Comparison of ENCODE assay signal across 16 cellular contexts in genomic region chr18:39701839-39702238, GRCh38.
A peak's percentile ranks its signal among the peaks of the same experiment; 100 is the strongest.
DNase-seq lines count a peak whose midpoint lies in the region; ATAC-seq, FAIRE-seq and TF ChIP-seq lines count a peak whose summit lies in the region.
"Had no signal": no experiment of that assay in that cellular context is flagged by ENCODE, and none has a peak within 500 bp of the region (broad histone marks: within the 10 kb centered on the region; RNA-seq: fewer than 3 reads in every experiment).

No MANE protein-coding gene starts in this region.

- no peaks in the 10 kb centered on the region for H3K36me3 Mint-ChIP-seq in HFFc6 (ENCODE audit: low read depth)
- H3K36me3 Mint-ChIP-seq: activated naive CD4-positive, alpha-beta T cell treated with anti-CD3 and anti-CD28 coated beads, Interleukin-2, amount 50 U/mL, for 72 hours had no signal

- TF ChIP-seq CTCF in HFFc6 (IDR thresholded peaks at IDR 0.05) (no peak), fibroblast of pulmonary artery (IDR thresholded peaks at IDR 0.05; ENCODE audit: low read length, missing control alignments) (no peak), pancreas (IDR thresholded peaks at IDR 0.05) (no peak), testis (IDR thresholded peaks at IDR 0.05) (no peak)

- ATAC-seq in pancreas (peak in 3 of 4 donors; percentile 51 to 77 (median 62)), GM21526 (IDR thresholded peaks at IDR 0.05; ENCODE audit: low FRiP score, unreplicated experiment) (no peak)
- ATAC-seq: activated naive CD4-positive, alpha-beta T cell treated with anti-CD3 and anti-CD28 coated beads, Interleukin-2, amount 50 U/mL, for 72 hours; left lung; naive thymus-derived CD4-positive, alpha-beta T cell had no signal

- intact Hi-C loops in pancreas (cut with DNase I), result no loop called here
- intact Hi-C loops in testis (cut with DNase I; ENCODE audit: low total_unique reads), result no loop called here

- no peak for FAIRE-seq in pancreas (lab: Jason Lieb, UNC)

- H3K27me3 Mint-ChIP-seq in HFFc6 (ENCODE audit: insufficient read depth), result no peaks in the 10 kb centered on the region; the same call in 1 of the 2 replicates
- H3K27me3 Mint-ChIP-seq: CD4-positive, alpha-beta T cell; naive thymus-derived CD4-positive, alpha-beta T cell had no signal

- no peaks in the 10 kb centered on the region for H3K9me3 Mint-ChIP-seq in HFFc6
- H3K9me3 Mint-ChIP-seq: CD4-positive, alpha-beta T cell had no signal

- H3K4me3 Mint-ChIP-seq in HFFc6, result no peak overlapping the region
- H3K4me3 Mint-ChIP-seq: CD4-positive, alpha-beta T cell; naive thymus-derived CD4-positive, alpha-beta T cell had no signal

- 20 to 26% methylated on average over 2 of the region's 2 CpGs for WGBS in pancreas, 2 donors
- 85 to 88% methylated on average over 2 of the region's 2 CpGs for WGBS in testis, 2 donors

- no peaks in the 10 kb centered on the region for H3K36me3 ChIP-seq in pancreas
- H3K36me3 ChIP-seq in testis (ENCODE audit: low read depth, missing control alignments), result no peaks in the 10 kb centered on the region
- H3K36me3 ChIP-seq: left lung, Peyer's patch had no signal

- DNase-seq in HFFc6, result peak; percentile 14
- DNase-seq in RPMI7951 (ENCODE audit: low read depth), result peak; percentile 2
- peak; percentile 39 for DNase-seq in fibroblast of pulmonary artery (ENCODE audit: low read depth)
- DNase-seq in pancreas, result no peak
- DNase-seq in NCI-H69 (lab: John Stamatoyannopoulos, UW), result no peak
- no peak for DNase-seq in amygdala (lab: John Stamatoyannopoulos, UW)
- no peak for DNase-seq in testis
- DNase-seq: CD4-positive, alpha-beta T cell; left lung; naive thymus-derived CD4-positive, alpha-beta T cell; NCI-H187; NCI-H510A treated with DMSO at 0.1 percent for 48 hours; Peyer's patch; substantia nigra had no signal

- H3K4me1 ChIP-seq in pancreas (no peaks in the 10 kb centered on the region), testis (no peaks in the 10 kb centered on the region)
- H3K4me1 ChIP-seq: left lung, Peyer's patch had no signal

- H3K9me3 ChIP-seq in pancreas (no peaks in the 10 kb centered on the region), testis (no peaks in the 10 kb centered on the region)
- H3K9me3 ChIP-seq: left lung, Peyer's patch had no signal

- no peak overlapping the region for H3K27ac Mint-ChIP-seq in HFFc6
- H3K27ac Mint-ChIP-seq: activated naive CD4-positive, alpha-beta T cell treated with anti-CD3 and anti-CD28 coated beads, Interleukin-2, amount 50 U/mL, for 72 hours; CD4-positive, alpha-beta T cell; naive thymus-derived CD4-positive, alpha-beta T cell had no signal

- peaks cover 17% of the 10 kb centered on the region for H3K4me1 Mint-ChIP-seq in HFFc6 (ENCODE audit: low read depth)
- H3K4me1 Mint-ChIP-seq: naive thymus-derived CD4-positive, alpha-beta T cell had no signal

- no peak for TF ChIP-seq POLR2A in testis (IDR thresholded peaks at IDR 0.05)

- H3K27me3 ChIP-seq in pancreas (no peaks in the 10 kb centered on the region), testis (no peaks in the 10 kb centered on the region)
- H3K27me3 ChIP-seq: left lung, Peyer's patch had no signal

- H3K27ac ChIP-seq in pancreas (no peak overlapping the region), testis (no peak overlapping the region)
- H3K27ac ChIP-seq: left lung, Peyer's patch had no signal

- H3K4me3 ChIP-seq in fibroblast of pulmonary artery (replicated peaks; ENCODE audit: low read depth, low read length) (no peak overlapping the region), pancreas (no peak overlapping the region), testis (no peak overlapping the region)
- H3K4me3 ChIP-seq: left lung, Peyer's patch had no signal

Comparison
In these comparisons a context has a peak if more than half of its experiments do, and no peak if none do; other contexts are left out.
1. DNase-seq: peak in HFFc6 (single experiment), RPMI7951 (single experiment) and fibroblast of pulmonary artery (single experiment); none in pancreas (0 of 6), NCI-H69 (single experiment), amygdala (0 of 56) and testis (single experiment).